Comparison of ENCODE assay signal across 6 cellular contexts in the genomic region with DNA sequence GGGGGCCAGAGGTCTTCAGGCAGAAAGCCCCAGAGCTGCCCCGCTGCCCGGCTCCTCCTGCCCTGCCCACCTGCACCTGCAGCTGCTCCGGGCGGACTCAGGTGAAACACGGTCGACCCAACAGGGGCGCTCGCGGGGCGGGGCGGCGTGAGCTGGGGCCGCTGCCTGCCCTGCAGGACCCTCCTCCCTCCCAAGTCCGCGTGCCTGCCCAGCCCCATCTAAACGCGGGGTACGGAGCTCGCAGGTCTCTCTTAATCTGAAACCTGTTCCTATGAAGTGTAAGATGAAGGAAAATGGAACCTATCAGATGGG. TPM values are rescaled to one million over a fixed set of nuclear protein-coding genes. Genes with fewer than 3 reads are reported as not detected.
A peak's percentile ranks its signal among the peaks of the same experiment; 100 is the strongest.
DNase-seq lines count a peak whose midpoint lies in the region; TF ChIP-seq lines count a peak whose summit lies in the region.

No MANE protein-coding gene starts in this region.

- WGBS in ectodermal cell, 2 experiments = 0 to 1% methylated on average over 19 of the region's 19 CpGs
- 25 to 33% methylated on average over 13 to 18 of the region's 19 CpGs for WGBS in testis, 2 donors

- DNase-seq in activated T-cell treated with anti-CD3 and anti-CD28 coated beads for 48 hours (ENCODE audit: low read depth) (peak; percentile 11), testis (no peak), T1000 (lab: John Stamatoyannopoulos, UW) (no peak)
- DNase-seq in activated T-cell treated with anti-CD3 and anti-CD28 coated beads, Interleukin-2, amount 50 U/mL, for 48 hours = no peak
- no peak for DNase-seq in activated CD4-positive, CD25-positive, alpha-beta regulatory T cell (lab: John Stamatoyannopoulos, UW)

- no peak for TF ChIP-seq POLR2A in testis (IDR thresholded peaks at IDR 0.05)

- H3K36me3 ChIP-seq in ectodermal cell (ENCODE audit: control insufficient read depth, insufficient read depth, low read length) = no peaks in the 10 kb centered on the region
- H3K36me3 ChIP-seq in testis (ENCODE audit: low read depth, missing control alignments) = no peaks in the 10 kb centered on the region

- H3K9me3 ChIP-seq in ectodermal cell (ENCODE audit: control insufficient read depth, low read length) = no peaks in the 10 kb centered on the region
- H3K9me3 ChIP-seq in testis = no peaks in the 10 kb centered on the region

- TF ChIP-seq CTCF in testis (IDR thresholded peaks at IDR 0.05) = no peak

- peaks cover 14% of the 10 kb centered on the region for H3K27me3 ChIP-seq in ectodermal cell (ENCODE audit: control insufficient read depth, insufficient read depth, low read length, poor library complexity, severe bottlenecking)
- no peaks in the 10 kb centered on the region for H3K27me3 ChIP-seq in testis

- H3K27ac ChIP-seq in ectodermal cell (ENCODE audit: insufficient read depth, low read depth, low read length, poor library complexity, severe bottlenecking) (no peak overlapping the region), testis (no peak overlapping the region)

- H3K4me1 ChIP-seq in ectodermal cell (ENCODE audit: control insufficient read depth, insufficient read depth, low read length) (peaks cover 14% of the 10 kb centered on the region), testis (peaks cover 19% of the 10 kb centered on the region)

- H3K4me3 ChIP-seq in ectodermal cell (ENCODE audit: insufficient read depth, low read depth, low read length) (peak overlapping the region; percentile 67), testis (peak overlapping the region; percentile 49 to 62)

- intact Hi-C loops in testis (cut with DNase I; ENCODE audit: low total_unique reads) = no loop called here

RNA-seq across cellular contexts. Expression of gene GNPTG, which starts 28.1 kb away (rescaled TPM):
- 34.7 TPM for polyA plus RNA-seq in ectodermal cell (2013, experiment 1 of 4)
- 34.0 TPM for polyA plus RNA-seq in ectodermal cell (2013, experiment 2 of 4)
- polyA plus RNA-seq in ectodermal cell (2013, experiment 3 of 4) = 23.3 TPM
- polyA plus RNA-seq in ectodermal cell (2013, experiment 4 of 4) = 30.5 TPM
- 100 to 1,000 TPM; 106 to 150 TPM for total RNA-seq in testis
- 67.8 TPM for polyA plus RNA-seq in testis (ENCODE audit: insufficient read depth, low read depth, low replicate concordance)

RNA-seq across cellular contexts. Expression of gene TSR3, which starts 28.1 kb away (rescaled TPM):
- 48.1 TPM for polyA plus RNA-seq in ectodermal cell (2013, experiment 1 of 4)
- 47.3 TPM for polyA plus RNA-seq in ectodermal cell (2013, experiment 2 of 4)
- 46.4 TPM for polyA plus RNA-seq in ectodermal cell (2013, experiment 3 of 4)
- polyA plus RNA-seq in ectodermal cell (2013, experiment 4 of 4) = 49.2 TPM
- total RNA-seq in testis = 10 to 100 TPM; 79.4 to 89.5 TPM
- 40.9 TPM for polyA plus RNA-seq in testis (ENCODE audit: insufficient read depth, low read depth, low replicate concordance)

RNA-seq across cellular contexts. Expression of gene UNKL, which starts 34.7 kb away (rescaled TPM):
- polyA plus RNA-seq in ectodermal cell (2013, experiment 1 of 4) = 22.6 TPM
- 24.0 TPM for polyA plus RNA-seq in ectodermal cell (2013, experiment 2 of 4)
- polyA plus RNA-seq in ectodermal cell (2013, experiment 3 of 4) = 18.7 TPM
- polyA plus RNA-seq in ectodermal cell (2013, experiment 4 of 4) = 17.2 TPM
- 10 to 100 TPM; 49.2 to 49.9 TPM for total RNA-seq in testis
- 23.7 TPM for polyA plus RNA-seq in testis (ENCODE audit: insufficient read depth, low read depth, low replicate concordance)

RNA-seq across cellular contexts. Expression of gene UQCC4, which starts 40.7 kb away (rescaled TPM):
- 15.8 TPM for polyA plus RNA-seq in ectodermal cell (2013, experiment 1 of 4)
- polyA plus RNA-seq in ectodermal cell (2013, experiment 2 of 4) = 14.2 TPM
- 17.1 TPM for polyA plus RNA-seq in ectodermal cell (2013, experiment 3 of 4)
- 16.5 TPM for polyA plus RNA-seq in ectodermal cell (2013, experiment 4 of 4)
- total RNA-seq in testis = 10 to 100 TPM; 22.8 to 27.7 TPM
- 17.5 TPM for polyA plus RNA-seq in testis (ENCODE audit: insufficient read depth, low read depth, low replicate concordance)

RNA-seq across cellular contexts. Expression of gene BAIAP3, which starts 46.4 kb away (rescaled TPM):
- 4.6 TPM for polyA plus RNA-seq in ectodermal cell (2013, experiment 1 of 4)
- 6.2 TPM for polyA plus RNA-seq in ectodermal cell (2013, experiment 2 of 4)
- polyA plus RNA-seq in ectodermal cell (2013, experiment 3 of 4) = 6.1 TPM
- polyA plus RNA-seq in ectodermal cell (2013, experiment 4 of 4) = 8.9 TPM
- 10 to 100 TPM; 29.8 to 60.4 TPM for total RNA-seq in testis
- polyA plus RNA-seq in testis (ENCODE audit: insufficient read depth, low read depth, low replicate concordance) = 23.0 TPM
